Comparison of ENCODE assay signal across 1 cellular context in genomic region chr1:223703668-223704013, GRCh38.
TF ChIP-seq lines count a peak whose summit lies in the region.

No MANE protein-coding gene starts in this region.

TF ChIP-seq in HCT116, 20 proteins besides CTCF, POLR2A, EP300 and RAD21 (continued from another document):
- TF ChIP-seq ZBTB33 (IDR thresholded peaks at IDR 0.05; ENCODE audit: extremely low read depth, insufficient replicate concordance, low read length) (no peak), SRF (IDR thresholded peaks at IDR 0.05; ENCODE audit: low read depth) (no peak), TCF7L2 (IDR thresholded peaks at IDR 0.05; ENCODE audit: borderline replicate concordance, extremely low read depth, insufficient read depth, insufficient read length) (no peak), EZH2phosphoT487 (IDR thresholded peaks at IDR 0.05; ENCODE audit: borderline replicate concordance) (no peak), REST (IDR thresholded peaks at IDR 0.05; ENCODE audit: low read depth) (no peak), CBX3 (IDR thresholded peaks at IDR 0.05; ENCODE audit: low read depth) (no peak), YY1 (IDR thresholded peaks at IDR 0.05; ENCODE audit: extremely low read depth, insufficient replicate concordance, low read depth, low read length) (no peak), ATF3 (IDR thresholded peaks at IDR 0.05) (no peak)
